In genomic region chr11:65182258-65183170, GRCh38 we compare ENCODE assay signal across 8 cellular contexts. TPM values are rescaled to one million over a fixed set of nuclear protein-coding genes. Genes with fewer than 3 reads are reported as not detected.
DNase-seq lines count a peak whose midpoint lies in the region; ATAC-seq and TF ChIP-seq lines count a peak whose summit lies in the region.

No MANE protein-coding gene starts in this region.

- peaks cover 28% of the 10 kb centered on the region for H3K4me1 Mint-ChIP-seq in T-helper 17 cell
- H3K4me1 Mint-ChIP-seq in naive thymus-derived CD8-positive, alpha-beta T cell, result peaks cover 15 to 34% (median 27%) of the 10 kb centered on the region in 4 donors

- H3K27me3 Mint-ChIP-seq in T-helper 17 cell, result no peaks in the 10 kb centered on the region
- H3K27me3 Mint-ChIP-seq in naive thymus-derived CD8-positive, alpha-beta T cell, result no peaks in the 10 kb centered on the region

- peak overlapping the region; percentile 99 for H3K4me2 ChIP-seq in BLaER1

- ATAC-seq in T-helper 17 cell, result no peak
- ATAC-seq in esophagus mucosa, result peak; percentile 54
- ATAC-seq in naive thymus-derived CD8-positive, alpha-beta T cell, result no peak
- ATAC-seq in HG02678 (IDR thresholded peaks at IDR 0.05; ENCODE audit: unreplicated experiment), result no peak
- ATAC-seq in HG03439 (IDR thresholded peaks at IDR 0.05; ENCODE audit: unreplicated experiment), result no peak
- no peak for ATAC-seq in HG02970 (IDR thresholded peaks at IDR 0.05; ENCODE audit: low FRiP score, unreplicated experiment)

- H3K4me3 ChIP-seq in BLaER1 (peak overlapping the region; percentile 80), HEK293 (ENCODE audit: low read depth, low read length) (peak overlapping the region; percentile 91)

- peaks cover 36% of the 10 kb centered on the region for H3K4me1 ChIP-seq in BLaER1
- H3K4me1 ChIP-seq in HEK293 (ENCODE audit: control insufficient read depth, insufficient read depth, low read length), result no peaks in the 10 kb centered on the region

- no peaks in the 10 kb centered on the region for H3K27me3 ChIP-seq in BLaER1

- H4K20me1 ChIP-seq in BLaER1, result peaks cover 36% of the 10 kb centered on the region

- H3K27ac ChIP-seq in BLaER1 (peak overlapping the region; percentile 94), HEK293 (ENCODE audit: extremely low read depth, low read depth, low read length) (peak overlapping the region; percentile 80; the same call in 1 of the 2 replicates)

- H3K9ac ChIP-seq in BLaER1, result peak overlapping the region; percentile 92

- peaks cover 6% of the 10 kb centered on the region for H3K36me3 Mint-ChIP-seq in T-helper 17 cell (ENCODE audit: low read depth)
- H3K36me3 Mint-ChIP-seq in naive thymus-derived CD8-positive, alpha-beta T cell, result peaks cover 0 to 25% (median 0%) of the 10 kb centered on the region in 3 donors

- no peaks in the 10 kb centered on the region for H3K9me3 ChIP-seq in BLaER1
- H3K9me3 ChIP-seq in HEK293 (ENCODE audit: control insufficient read depth, insufficient read depth, low read depth, low read length), result no peaks in the 10 kb centered on the region
- H3K9me3 ChIP-seq in T-helper 17 cell (ENCODE audit: control insufficient read depth, low read length, poor library complexity, severe bottlenecking), result no peaks in the 10 kb centered on the region

- H3K36me3 ChIP-seq in BLaER1, result peaks cover 43% of the 10 kb centered on the region
- peaks cover 0 to 42% of the 10 kb centered on the region in 2 experiments; a peak in 1 of 3 replicates for H3K36me3 ChIP-seq in HEK293 (ENCODE audit: control insufficient read depth in 2 of 2, insufficient read depth in 1 of 2, low read length in 2 of 2)

- peak overlapping the region; percentile 97 for H3K4me3 Mint-ChIP-seq in T-helper 17 cell
- peak overlapping the region; percentile 77 to 95 (median 88) for H3K4me3 Mint-ChIP-seq in naive thymus-derived CD8-positive, alpha-beta T cell

- CTCF ChIA-PET in HEK293 (lab: Yijun Ruan, JAX), result interaction anchor here (0.6 to 2.0 kb wide), 9 partner anchors 14 to 218 kb away, joined by 3 to 6 read pairs (median 3); partner anchors contain the start of gene ZNHIT2

- no peak for DNase-seq in T-helper 17 cell
- DNase-seq in naive thymus-derived CD8-positive, alpha-beta T cell, result no peak

- H3K27ac Mint-ChIP-seq in T-helper 17 cell, result no peak overlapping the region
- peak overlapping the region; percentile 61 to 93 (median 80) for H3K27ac Mint-ChIP-seq in naive thymus-derived CD8-positive, alpha-beta T cell

- H3K9me3 Mint-ChIP-seq in naive thymus-derived CD8-positive, alpha-beta T cell, result no peaks in the 10 kb centered on the region

- POLR2A ChIA-PET in HEK293 (lab: Yijun Ruan, JAX), result interaction anchor here (0.7 to 2.8 kb wide), 11 partner anchors 35 to 404 kb away, joined by 3 to 23 read pairs (median 6); partner anchors contain the start of genes FAU, MRPL49, POLA2 and TM7SF2
- POLR2A ChIA-PET in naive thymus-derived CD8-positive, alpha-beta T cell (lab: Charles Lee), result interaction anchor here (0.5 to 3.4 kb wide), 16 partner anchors 11 to 812 kb away, joined by 3 to 26 read pairs (median 4); partner anchors contain the start of genes FAU, MRPL49, POLA2 and SYVN1

- TF ChIP-seq CTCF in HEK293 (tag by site-specific recombination; IDR thresholded peaks at IDR 0.05), result no peak

TF ChIP-seq in HEK293, 187 proteins besides CTCF, POLR2A, EP300 and RAD21 (continues in another document):
- no peak for TF ChIP-seq ZNF48 (tag by site-specific recombination; IDR thresholded peaks at IDR 0.05)
- TF ChIP-seq ZNF335 (tag by site-specific recombination; conservative IDR thresholded peaks at IDR 0.05), result peak; percentile 78
- TF ChIP-seq PRDM10 (tag by site-specific recombination; IDR thresholded peaks at IDR 0.05), result peak; percentile 38; the same call in 1 of the 2 replicates
- no peak for TF ChIP-seq ZNF621 (tag by site-specific recombination; IDR thresholded peaks at IDR 0.05)
- TF ChIP-seq ZNF416 (tag by site-specific recombination; IDR thresholded peaks at IDR 0.05), result no peak
- no peak for TF ChIP-seq ZNF521 (tag by site-specific recombination; IDR thresholded peaks at IDR 0.05)
- no peak for TF ChIP-seq ZNF555 (tag by site-specific recombination; conservative IDR thresholded peaks at IDR 0.05)
- no peak for TF ChIP-seq ZBTB7A (tag by site-specific recombination; IDR thresholded peaks at IDR 0.05; ENCODE audit: low read depth)
- TF ChIP-seq ZNF792 (tag by site-specific recombination; IDR thresholded peaks at IDR 0.05), result no peak
- TF ChIP-seq ZBTB6 (tag by site-specific recombination; IDR thresholded peaks at IDR 0.05), result no peak
- TF ChIP-seq ZSCAN30 (tag by site-specific recombination; IDR thresholded peaks at IDR 0.05), result no peak
- no peak for TF ChIP-seq KLF9 (tag by site-specific recombination; IDR thresholded peaks at IDR 0.05; ENCODE audit: low read depth)
- TF ChIP-seq KLF10 (tag by site-specific recombination; IDR thresholded peaks at IDR 0.05), result no peak
- 0 out of 2 replicates have a peak, but pooled peaks have one; percentile 9 for TF ChIP-seq ZXDB (tag by site-specific recombination; IDR thresholded peaks at IDR 0.05)
- TF ChIP-seq ZNF692 (tag by site-specific recombination; IDR thresholded peaks at IDR 0.05), result peak; percentile 14; the same call in 1 of the 2 replicates

RNA-seq across cellular contexts. Expression of gene CAPN1, which starts 0.8 kb away (rescaled TPM):
- total RNA-seq in T-helper 17 cell (100 to 1,000 TPM; 154 to 190 TPM), esophagus mucosa (510 TPM)
- 100 to 1,000 TPM in 1 of 2 experiments, 10 to 100 TPM in 1; 99.5 to 106 TPM for total RNA-seq in naive thymus-derived CD8-positive, alpha-beta T cell
- polyA plus RNA-seq in naive thymus-derived CD8-positive, alpha-beta T cell, result 10 to 100 TPM; 75.6 to 79.2 (median 78.9) TPM

RNA-seq across cellular contexts. Expression of gene SPDYC, which starts 12.5 kb away (rescaled TPM):
- total RNA-seq in T-helper 17 cell (under 1 TPM in 1 of 2 donors, not detected in 1; 0.68 TPM), esophagus mucosa (not detected)
- not detected for total RNA-seq in naive thymus-derived CD8-positive, alpha-beta T cell
- not detected for polyA plus RNA-seq in naive thymus-derived CD8-positive, alpha-beta T cell

RNA-seq across cellular contexts. Expression of gene SYVN1, which starts 48.2 kb away (rescaled TPM):
- total RNA-seq in T-helper 17 cell (10 to 100 TPM; 80.6 to 81.1 TPM), esophagus mucosa (28.1 TPM)
- total RNA-seq in naive thymus-derived CD8-positive, alpha-beta T cell, result 10 to 100 TPM; 61.9 to 65.2 TPM
- 10 to 100 TPM in 1 of 3 donors, 1 to 10 TPM in 2; 7.9 to 10.6 (median 8.2) TPM for polyA plus RNA-seq in naive thymus-derived CD8-positive, alpha-beta T cell
